In genomic region chr10:97445357-97445721, GRCh38 we compare ENCODE assay signal across 8 cellular contexts. TPM values are rescaled to one million over a fixed set of nuclear protein-coding genes. Genes with fewer than 3 reads are reported as not detected.
DNase-seq lines count a peak whose midpoint lies in the region; ATAC-seq and TF ChIP-seq lines count a peak whose summit lies in the region.

No MANE protein-coding gene starts in this region.

- peaks cover 23% of the 10 kb centered on the region for H3K4me1 Mint-ChIP-seq in activated naive CD8-positive, alpha-beta T cell treated with anti-CD3 and anti-CD28 coated beads, Interleukin-2, amount 10 ng/mL, durations not matched to agents 7 days and 5 days

- H3K27ac ChIP-seq in temporal lobe (ENCODE audit: low read depth, low read length) = peak overlapping the region; percentile 44

- H3K9me3 Mint-ChIP-seq in activated naive CD8-positive, alpha-beta T cell treated with anti-CD3 and anti-CD28 coated beads, Interleukin-2, amount 10 ng/mL, durations not matched to agents 7 days and 5 days = no peaks in the 10 kb centered on the region

- no peak for TF ChIP-seq CTCF in kidney epithelial cell (IDR thresholded peaks at IDR 0.05; ENCODE audit: insufficient read depth, low read length, poor library complexity, severe bottlenecking)

- H3K36me3 Mint-ChIP-seq in activated naive CD8-positive, alpha-beta T cell treated with anti-CD3 and anti-CD28 coated beads, Interleukin-2, amount 10 ng/mL, durations not matched to agents 7 days and 5 days = no peaks in the 10 kb centered on the region

- H3K27ac Mint-ChIP-seq in activated naive CD8-positive, alpha-beta T cell treated with anti-CD3 and anti-CD28 coated beads, Interleukin-2, amount 10 ng/mL, durations not matched to agents 7 days and 5 days = peak overlapping the region; percentile 83

- peak overlapping the region; percentile 66 for H3K4me3 ChIP-seq in kidney epithelial cell (ENCODE audit: low read depth, low read length)

- ATAC-seq in activated naive CD8-positive, alpha-beta T cell treated with anti-CD3 and anti-CD28 coated beads, Interleukin-2, amount 10 ng/mL, durations not matched to agents 7 days and 5 days (ENCODE audit: low read depth) = no peak
- ATAC-seq in GM21576 (IDR thresholded peaks at IDR 0.05; ENCODE audit: unreplicated experiment) (no peak), HG03565 (IDR thresholded peaks at IDR 0.05; ENCODE audit: unreplicated experiment) (no peak)

- DNase-seq in NCI-H748 (lab: John Stamatoyannopoulos, UW; ENCODE audit: unreplicated experiment) = peak; percentile 35
- DNase-seq in NCI-H748 treated with DMSO at 0.1 percent for 48 hours (lab: John Stamatoyannopoulos, UW) = no peak
- DNase-seq in activated naive CD8-positive, alpha-beta T cell treated with anti-CD3 and anti-CD28 coated beads, Interleukin-2, amount 10 ng/mL, durations not matched to agents 7 days and 5 days = no peak
- DNase-seq in kidney epithelial cell (ENCODE audit: low read depth) = no peak
- DNase-seq in GM19238 (ENCODE audit: insufficient read length, low spot score) = no peak

- peak overlapping the region; percentile 96 for H3K4me3 Mint-ChIP-seq in activated naive CD8-positive, alpha-beta T cell treated with anti-CD3 and anti-CD28 coated beads, Interleukin-2, amount 10 ng/mL, durations not matched to agents 7 days and 5 days

- POLR2A ChIA-PET in activated naive CD8-positive, alpha-beta T cell treated with anti-CD3 and anti-CD28 coated beads, Interleukin-2, amount 10 ng/mL, durations not matched to agents 7 days and 5 days (lab: Charles Lee) = no interaction called here

- H3K36me3 ChIP-seq in kidney epithelial cell (ENCODE audit: control insufficient read depth, insufficient read depth, low read length) = peaks cover 2% of the 10 kb centered on the region

- H3K27me3 ChIP-seq in kidney epithelial cell (ENCODE audit: control insufficient read depth, insufficient read depth, low read length) = no peaks in the 10 kb centered on the region

- no peaks in the 10 kb centered on the region for H3K27me3 Mint-ChIP-seq in activated naive CD8-positive, alpha-beta T cell treated with anti-CD3 and anti-CD28 coated beads, Interleukin-2, amount 10 ng/mL, durations not matched to agents 7 days and 5 days

RNA-seq across cellular contexts. Expression of gene EXOSC1, which starts 0.5 kb away (rescaled TPM):
- 10 to 100 TPM; 46.5 to 47.9 TPM for total RNA-seq in activated naive CD8-positive, alpha-beta T cell treated with anti-CD3 and anti-CD28 coated beads, Interleukin-2, amount 10 ng/mL, durations not matched to agents 7 days and 5 days
- total RNA-seq in kidney epithelial cell = 43.2 and 48.9 TPM in 2 replicates
- 17.5 TPM for total RNA-seq in temporal lobe

RNA-seq across cellular contexts. Expression of gene ZDHHC16, which starts 0.6 kb away (rescaled TPM):
- total RNA-seq in activated naive CD8-positive, alpha-beta T cell treated with anti-CD3 and anti-CD28 coated beads, Interleukin-2, amount 10 ng/mL, durations not matched to agents 7 days and 5 days = 10 to 100 TPM; 23.3 to 29.6 TPM
- total RNA-seq in kidney epithelial cell (42.4 and 46.8 TPM in 2 replicates), temporal lobe (12.5 TPM)

RNA-seq across cellular contexts. Expression of gene PGAM1, which starts 19.3 kb away (rescaled TPM):
- 100 to 1,000 TPM; 288 to 298 TPM for total RNA-seq in activated naive CD8-positive, alpha-beta T cell treated with anti-CD3 and anti-CD28 coated beads, Interleukin-2, amount 10 ng/mL, durations not matched to agents 7 days and 5 days
- 350 and 356 TPM in 2 replicates for total RNA-seq in kidney epithelial cell
- 115 TPM for total RNA-seq in temporal lobe

RNA-seq across cellular contexts. Expression of gene RRP12, which starts 44.2 kb away (rescaled TPM):
- 10 to 100 TPM; 20.5 to 23.8 TPM for total RNA-seq in activated naive CD8-positive, alpha-beta T cell treated with anti-CD3 and anti-CD28 coated beads, Interleukin-2, amount 10 ng/mL, durations not matched to agents 7 days and 5 days
- total RNA-seq in kidney epithelial cell (42.6 and 43.4 TPM in 2 replicates), temporal lobe (10.6 TPM)

RNA-seq across cellular contexts. Expression of gene MMS19, which starts 52.9 kb away (rescaled TPM):
- total RNA-seq in activated naive CD8-positive, alpha-beta T cell treated with anti-CD3 and anti-CD28 coated beads, Interleukin-2, amount 10 ng/mL, durations not matched to agents 7 days and 5 days = 10 to 100 TPM; 87.9 to 89.7 TPM
- 85.2 and 111 TPM in 2 replicates for total RNA-seq in kidney epithelial cell
- total RNA-seq in temporal lobe = 49.7 TPM
